Comparison of ENCODE assay signal across 7 cellular contexts in genomic region chr19:56765107-56765506, GRCh38.
DNase-seq lines count a peak whose midpoint lies in the region; ATAC-seq lines count a peak whose summit lies in the region.

No MANE protein-coding gene starts in this region.

- H3K4me3 ChIP-seq in stomach smooth muscle (ENCODE audit: low read length in 2 of 2), result peak overlapping the region; percentile 91 to 92

- peak overlapping the region; percentile 59 for H3K27ac ChIP-seq in caudate nucleus (ENCODE audit: low read depth, low read length)
- no peak overlapping the region for H3K27ac ChIP-seq in stomach smooth muscle (ENCODE audit: low read length)

- no peaks in the 10 kb centered on the region for H3K36me3 ChIP-seq in stomach smooth muscle (ENCODE audit: control insufficient read depth in 2 of 2, insufficient read depth in 2 of 2, low read length in 2 of 2)

- DNase-seq in SK-N-DZ (ENCODE audit: low spot score) (peak; percentile 75), caudate nucleus (lab: John Stamatoyannopoulos, UW) (peak in 58 of 61 donors; percentile 14 to 87 (median 71)), medulla oblongata (ENCODE audit: extremely low spot score) (peak; percentile 70), COLO829 (ENCODE audit: low spot score) (no peak)
- DNase-seq in stimulated activated naive CD4-positive, alpha-beta T cell (lab: John Stamatoyannopoulos, UW), result no peak

- no peaks in the 10 kb centered on the region for H3K9me3 ChIP-seq in stomach smooth muscle (ENCODE audit: control insufficient read depth in 2 of 2, low read length in 2 of 2)

- peak overlapping the region in 1 of 2 donors; percentile 39 for H3K9ac ChIP-seq in stomach smooth muscle (ENCODE audit: low read length in 2 of 2)

- H3K4me1 ChIP-seq in stomach smooth muscle (ENCODE audit: control insufficient read depth, insufficient read depth, low read length), result peaks cover 4% of the 10 kb centered on the region

- H3K27me3 ChIP-seq in stomach smooth muscle (ENCODE audit: control insufficient read depth in 1 of 2, insufficient read depth in 2 of 2, low read length in 2 of 2), result no peaks in the 10 kb centered on the region

- no peak for ATAC-seq in HG03354 (IDR thresholded peaks at IDR 0.05; ENCODE audit: poor library complexity, severe bottlenecking, unreplicated experiment)

Comparison
In these comparisons a context has a peak if more than half of its experiments do, and no peak if none do; other contexts are left out.
1. DNase-seq: peak in SK-N-DZ (single experiment), caudate nucleus (58 of 61) and medulla oblongata (single experiment); none in COLO829 (single experiment) and stimulated activated naive CD4-positive, alpha-beta T cell (0 of 6).